In genomic region chr17:32784113-32784512, GRCh38 we compare ENCODE assay signal across 13 cellular contexts.
"Had no signal": no experiment of that assay in that cellular context is flagged by ENCODE, and none has a peak within 500 bp of the region (broad histone marks: within the 10 kb centered on the region; RNA-seq: fewer than 3 reads in every experiment).

No MANE protein-coding gene starts in this region.

- FAIRE-seq: bronchial epithelial cell had no signal

- H3K4me1 ChIP-seq: esophagus muscularis mucosa, neural progenitor cell, spleen had no signal

- H3K9me3 Mint-ChIP-seq: activated T-helper 17 cell treated with anti-CD3 and anti-CD28 coated beads, Interleukin-2, amount 50 U/mL, for 72 hours; neural progenitor cell; stimulated activated naive CD8-positive, alpha-beta T cell treated with anti-CD3 and anti-CD28 coated beads, Interleukin-15, amount 100 ng/mL, for 72 hours; T-cell had no signal

- H3K4me3 ChIP-seq: esophagus muscularis mucosa, neural progenitor cell, ovary, spleen had no signal

- H3K27me3 ChIP-seq: esophagus muscularis mucosa, neural progenitor cell, ovary, spleen had no signal

- H3K9me3 ChIP-seq: esophagus muscularis mucosa, ovary, spleen had no signal

- H3K36me3 Mint-ChIP-seq: neural progenitor cell, T-cell had no signal

- H3K9ac ChIP-seq: neural progenitor cell had no signal

- H3K27ac Mint-ChIP-seq: activated T-helper 17 cell treated with anti-CD3 and anti-CD28 coated beads, Interleukin-2, amount 50 U/mL, for 72 hours; neural progenitor cell; stimulated activated naive CD8-positive, alpha-beta T cell treated with anti-CD3 and anti-CD28 coated beads, Interleukin-15, amount 100 ng/mL, for 72 hours; T-cell had no signal

- H3K4me1 Mint-ChIP-seq: activated T-helper 17 cell treated with anti-CD3 and anti-CD28 coated beads, Interleukin-2, amount 50 U/mL, for 72 hours; neural progenitor cell; stimulated activated naive CD8-positive, alpha-beta T cell treated with anti-CD3 and anti-CD28 coated beads, Interleukin-15, amount 100 ng/mL, for 72 hours; T-cell had no signal

- H3K27ac ChIP-seq: esophagus muscularis mucosa, neural progenitor cell, ovary, spleen, VCaP had no signal

- H3K4me3 Mint-ChIP-seq: activated T-helper 17 cell treated with anti-CD3 and anti-CD28 coated beads, Interleukin-2, amount 50 U/mL, for 72 hours; neural progenitor cell; stimulated activated naive CD8-positive, alpha-beta T cell treated with anti-CD3 and anti-CD28 coated beads, Interleukin-15, amount 100 ng/mL, for 72 hours; T-cell had no signal

- H3K27me3 Mint-ChIP-seq: activated T-helper 17 cell treated with anti-CD3 and anti-CD28 coated beads, Interleukin-2, amount 50 U/mL, for 72 hours; stimulated activated naive CD8-positive, alpha-beta T cell treated with anti-CD3 and anti-CD28 coated beads, Interleukin-15, amount 100 ng/mL, for 72 hours; T-cell had no signal

- H3K36me3 ChIP-seq: esophagus muscularis mucosa, neural progenitor cell, ovary, spleen had no signal

- ATAC-seq: sciatic nerve; stimulated activated naive CD8-positive, alpha-beta T cell treated with anti-CD3 and anti-CD28 coated beads, Interleukin-15, amount 100 ng/mL, for 72 hours had no signal

- DNase-seq: activated CD4-positive, alpha-beta T cell treated with anti-CD3 and anti-CD28 coated beads, Interleukin-2, amount 50 U/mL, for 48 hours; activated naive CD4-positive, alpha-beta T cell treated with Interleukin-2 at 50 U/mL for 16 hours; aorta; ovary; spleen had no signal
